9 cellular contexts compared by ENCODE assay signal in genomic region chr1:36162680-36163079, GRCh38. TPM values are rescaled to one million over a fixed set of nuclear protein-coding genes. Genes with fewer than 3 reads are reported as not detected.
A peak's percentile ranks its signal among the peaks of the same experiment; 100 is the strongest.
DNase-seq lines count a peak whose midpoint lies in the region; ATAC-seq and TF ChIP-seq lines count a peak whose summit lies in the region.
"Had no signal": no experiment of that assay in that cellular context is flagged by ENCODE, and none has a peak within 500 bp of the region (broad histone marks: within the 10 kb centered on the region; RNA-seq: fewer than 3 reads in every experiment).

No MANE protein-coding gene starts in this region.

- peaks cover 23% of the 10 kb centered on the region for H3K36me3 Mint-ChIP-seq in activated naive CD4-positive, alpha-beta T cell treated with anti-CD3 and anti-CD28 coated beads for 36 hours (ENCODE audit: low read depth)
- H3K36me3 Mint-ChIP-seq in type B pancreatic cell = peaks cover 29% of the 10 kb centered on the region

- no peaks in the 10 kb centered on the region for H3K9me3 Mint-ChIP-seq in activated naive CD4-positive, alpha-beta T cell treated with anti-CD3 and anti-CD28 coated beads for 36 hours
- H3K9me3 Mint-ChIP-seq in type B pancreatic cell = no peaks in the 10 kb centered on the region

- peak overlapping the region; percentile 93 for H3K27ac Mint-ChIP-seq in activated naive CD4-positive, alpha-beta T cell treated with anti-CD3 and anti-CD28 coated beads for 36 hours
- peak overlapping the region; percentile 99 for H3K27ac Mint-ChIP-seq in type B pancreatic cell

- H3K4me1 Mint-ChIP-seq in activated naive CD4-positive, alpha-beta T cell treated with anti-CD3 and anti-CD28 coated beads for 36 hours (ENCODE audit: low read depth) = peaks cover 65% of the 10 kb centered on the region
- peaks cover 53% of the 10 kb centered on the region for H3K4me1 Mint-ChIP-seq in type B pancreatic cell (ENCODE audit: unreplicated experiment)

- CTCF ChIA-PET in activated naive CD4-positive, alpha-beta T cell treated with anti-CD3 and anti-CD28 coated beads for 36 hours (lab: Charles Lee) = interaction anchor here (0.9 to 5.8 kb wide), 5 partner anchors 12 to 123 kb away, joined by 3 to 75 read pairs (median 8); partner anchors contain the start of gene TRAPPC3

- H3K27me3 Mint-ChIP-seq in activated naive CD4-positive, alpha-beta T cell treated with anti-CD3 and anti-CD28 coated beads for 36 hours (ENCODE audit: low read depth) = no peaks in the 10 kb centered on the region
- no peaks in the 10 kb centered on the region for H3K27me3 Mint-ChIP-seq in type B pancreatic cell

- H3K27me3 ChIP-seq in muscle layer of duodenum (ENCODE audit: low read depth, low read length) = no peaks in the 10 kb centered on the region

- ATAC-seq in GM18873 (IDR thresholded peaks at IDR 0.05; ENCODE audit: low FRiP score, unreplicated experiment) = no peak

- H3K27ac ChIP-seq in cingulate gyrus (ENCODE audit: low read depth, low read length) (peak overlapping the region; percentile 96), muscle layer of duodenum (ENCODE audit: low read length) (peak overlapping the region; percentile 93)

- peaks cover 0 to 6% of the 10 kb centered on the region in 2 donors for H3K36me3 ChIP-seq in muscle layer of duodenum (ENCODE audit: control insufficient read depth in 1 of 2, insufficient read depth in 2 of 2, low read length in 2 of 2)

- intact Hi-C loops in activated naive CD4-positive, alpha-beta T cell treated with anti-CD3 and anti-CD28 coated beads for 36 hours (cut with micrococcal nuclease) = no loop called here

- H3K4me3 Mint-ChIP-seq in activated naive CD4-positive, alpha-beta T cell treated with anti-CD3 and anti-CD28 coated beads for 36 hours = peak overlapping the region; percentile 83
- peak overlapping the region; percentile 78 for H3K4me3 Mint-ChIP-seq in type B pancreatic cell

- no peaks in the 10 kb centered on the region for H3K9me3 ChIP-seq in muscle layer of duodenum (ENCODE audit: control insufficient read depth in 1 of 2, low read length in 2 of 2)

- peaks cover 44 to 81% of the 10 kb centered on the region in 2 donors for H3K4me1 ChIP-seq in muscle layer of duodenum (ENCODE audit: control insufficient read depth in 1 of 2, insufficient read depth in 2 of 2, low read length in 2 of 2)

- no peak for TF ChIP-seq CTCF in type B pancreatic cell (conservative IDR thresholded peaks at IDR 0.05)

- no peak overlapping the region for H3K4me3 ChIP-seq in muscle layer of duodenum (ENCODE audit: low read depth in 1 of 2, low read length in 2 of 2)

- no peak for DNase-seq in activated naive CD4-positive, alpha-beta T cell treated with anti-CD3 and anti-CD28 coated beads for 36 hours
- no peak for DNase-seq in activated naive CD4-positive, alpha-beta T cell treated with Interleukin-2 at 50 U/mL for 16 hours
- no peak for DNase-seq in type B pancreatic cell (ENCODE audit: extremely low spot score, unreplicated experiment)
- DNase-seq in nucleus accumbens (lab: John Stamatoyannopoulos, UW) = no peak
- DNase-seq in NK-92 (lab: John Stamatoyannopoulos, UW; ENCODE audit: unreplicated experiment) = no peak
- DNase-seq: NCI-H446 treated with DMSO at 0.1 percent for 48 hours had no signal

RNA-seq across cellular contexts. Expression of gene MAP7D1, which starts 6.7 kb away (rescaled TPM):
- 100 to 1,000 TPM; 106 TPM for total RNA-seq in activated naive CD4-positive, alpha-beta T cell treated with anti-CD3 and anti-CD28 coated beads for 36 hours
- 94.5 and 112 TPM in 2 replicates for total RNA-seq in type B pancreatic cell (ENCODE audit: low replicate concordance)

RNA-seq across cellular contexts. Expression of gene TRAPPC3, which starts 13.4 kb away (rescaled TPM):
- total RNA-seq in activated naive CD4-positive, alpha-beta T cell treated with anti-CD3 and anti-CD28 coated beads for 36 hours = 10 to 100 TPM; 35.9 to 37.6 TPM
- 63.4 and 75.6 TPM in 2 replicates for total RNA-seq in type B pancreatic cell (ENCODE audit: low replicate concordance)

RNA-seq across cellular contexts. Expression of gene COL8A2, which starts 37.7 kb away (rescaled TPM):
- total RNA-seq in activated naive CD4-positive, alpha-beta T cell treated with anti-CD3 and anti-CD28 coated beads for 36 hours = under 1 TPM in 1 of 2 experiments, not detected in 1; 0.07 TPM
- total RNA-seq in type B pancreatic cell (ENCODE audit: low replicate concordance) = 0.14 and 2.5 TPM in 2 replicates
